10 cellular contexts compared by ENCODE assay signal in genomic region chr19:39335168-39335567, GRCh38. TPM values are rescaled to one million over a fixed set of nuclear protein-coding genes. Genes with fewer than 3 reads are reported as not detected.
DNase-seq lines count a peak whose midpoint lies in the region; ATAC-seq, FAIRE-seq and TF ChIP-seq lines count a peak whose summit lies in the region.
"Had no signal": no experiment of that assay in that cellular context is flagged by ENCODE, and none has a peak within 500 bp of the region (broad histone marks: within the 10 kb centered on the region; RNA-seq: fewer than 3 reads in every experiment).

No MANE protein-coding gene starts in this region.

- H3K4me3 ChIP-seq in kidney (ENCODE audit: low read length in 2 of 2) = peak overlapping the region; percentile 54 to 64
- H3K4me3 ChIP-seq in tibial artery = peak overlapping the region; percentile 33 to 45

- H3K9me3 Mint-ChIP-seq in activated T-cell treated with anti-CD3 and anti-CD28 coated beads, Interleukin-2, amount 50 U/mL, for 4 hours = no peaks in the 10 kb centered on the region
- no peaks in the 10 kb centered on the region for H3K9me3 Mint-ChIP-seq in activated B cell treated with CpG ODN at 0.5 μM for 24 hours

- FAIRE-seq in kidney (lab: Jason Lieb, UNC) = no peak

- H3K9ac ChIP-seq in kidney (ENCODE audit: low read length in 2 of 2) = peak overlapping the region; percentile 29 to 55

- H3K27ac Mint-ChIP-seq in activated B cell treated with CpG ODN at 0.5 μM for 24 hours = peak overlapping the region; percentile 95

- H3K27me3 Mint-ChIP-seq in activated T-cell treated with anti-CD3 and anti-CD28 coated beads, Interleukin-2, amount 50 U/mL, for 4 hours (ENCODE audit: low read depth) = no peaks in the 10 kb centered on the region
- H3K27me3 Mint-ChIP-seq in activated B cell treated with CpG ODN at 0.5 μM for 24 hours = no peaks in the 10 kb centered on the region

- peaks cover 9% of the 10 kb centered on the region for H3K36me3 Mint-ChIP-seq in activated T-cell treated with anti-CD3 and anti-CD28 coated beads, Interleukin-2, amount 50 U/mL, for 4 hours (ENCODE audit: insufficient read depth)
- H3K36me3 Mint-ChIP-seq in activated B cell treated with CpG ODN at 0.5 μM for 24 hours (ENCODE audit: low read depth) = peaks cover 26% of the 10 kb centered on the region

- no peaks in the 10 kb centered on the region for H3K4me1 ChIP-seq in kidney (ENCODE audit: control insufficient read depth in 1 of 2, insufficient read depth in 1 of 2, low read depth in 1 of 2, low read length in 2 of 2)
- H3K4me1 ChIP-seq in tibial artery = no peaks in the 10 kb centered on the region

- intact Hi-C loops in activated B cell treated with CpG ODN at 0.5 μM for 24 hours (cut with micrococcal nuclease) = no loop called here
- intact Hi-C loops in kidney (cut with DNase I) = no loop called here
- intact Hi-C loops in tibial artery (cut with DNase I; ENCODE audit: low total_unique reads) = no loop called here

- peaks cover 62% of the 10 kb centered on the region for H3K4me1 Mint-ChIP-seq in activated T-cell treated with anti-CD3 and anti-CD28 coated beads, Interleukin-2, amount 50 U/mL, for 4 hours (ENCODE audit: low read depth)
- peaks cover 61% of the 10 kb centered on the region for H3K4me1 Mint-ChIP-seq in activated B cell treated with CpG ODN at 0.5 μM for 24 hours

- H3K27ac ChIP-seq in kidney (ENCODE audit: low read depth in 2 of 2, low read length in 2 of 2) (peak overlapping the region; percentile 55 to 89), tibial artery (peak overlapping the region in 1 of 2 donors; percentile 37)
- H3K27ac ChIP-seq: C4-2B had no signal

- ATAC-seq in activated T-cell treated with anti-CD3 and anti-CD28 coated beads, Interleukin-2, amount 50 U/mL, for 4 hours = peak; percentile 52 to 62
- ATAC-seq in activated B cell treated with CpG ODN at 0.5 μM for 24 hours (ENCODE audit: low read depth) (peak; percentile 22), GM18909 (IDR thresholded peaks at IDR 0.05; ENCODE audit: poor library complexity, unreplicated experiment) (no peak), GM21447 (IDR thresholded peaks at IDR 0.05; ENCODE audit: unreplicated experiment) (no peak)

- H3K36me3 ChIP-seq in kidney (ENCODE audit: control insufficient read depth in 1 of 2, insufficient read depth in 2 of 2, low read length in 2 of 2) (no peaks in the 10 kb centered on the region), tibial artery (no peaks in the 10 kb centered on the region)

- CTCF ChIA-PET in activated B cell treated with CpG ODN at 0.5 μM for 24 hours (lab: Charles Lee) = interaction anchor here (1.6 to 2.2 kb wide), 3 partner anchors 8 to 213 kb away, joined by 4 to 7 read pairs (median 5); no protein-coding TSS in a partner anchor

- TF ChIP-seq CTCF in activated B cell treated with CpG ODN at 0.5 μM for 24 hours (IDR thresholded peaks at IDR 0.05) (no peak), kidney (IDR thresholded peaks at IDR 0.05; ENCODE audit: borderline replicate concordance, extremely low read depth, insufficient read depth) (no peak), tibial artery (IDR thresholded peaks at IDR 0.05) (no peak)

- H3K4me3 Mint-ChIP-seq in activated T-cell treated with anti-CD3 and anti-CD28 coated beads, Interleukin-2, amount 50 U/mL, for 4 hours = peak overlapping the region; percentile 96
- H3K4me3 Mint-ChIP-seq in activated B cell treated with CpG ODN at 0.5 μM for 24 hours = peak overlapping the region; percentile 94

- DNase-seq in activated T-cell treated with anti-CD3 and anti-CD28 coated beads, Interleukin-2, amount 50 U/mL, for 4 hours = no peak
- DNase-seq in activated T-cell treated with anti-CD3 and anti-CD28 coated beads for 4 hours = no peak
- DNase-seq in activated B cell treated with CpG ODN at 0.5 μM for 24 hours = no peak
- DNase-seq in kidney = no peak
- no peak for DNase-seq in tibial artery
- no peak for DNase-seq in NCI-H128 (lab: John Stamatoyannopoulos, UW; ENCODE audit: unreplicated experiment)

- H3K9me3 ChIP-seq in kidney (ENCODE audit: control insufficient read depth in 1 of 2, low read length in 2 of 2) = no peaks in the 10 kb centered on the region
- H3K9me3 ChIP-seq in tibial artery = no peaks in the 10 kb centered on the region

- POLR2A ChIA-PET in activated B cell treated with CpG ODN at 0.5 μM for 24 hours (lab: Charles Lee) = interaction anchor here (0.5 to 2.2 kb wide), 9 partner anchors 9 to 213 kb away, joined by 3 to 12 read pairs (median 5); partner anchors contain the start of genes MED29, PAF1, PLEKHG2 and RPS16

- no peaks in the 10 kb centered on the region for H3K27me3 ChIP-seq in tibial artery

RNA-seq across cellular contexts. Expression of gene GMFG, which starts 0.7 kb away (rescaled TPM):
- total RNA-seq in activated T-cell treated with anti-CD3 and anti-CD28 coated beads, Interleukin-2, amount 50 U/mL, for 4 hours = 100 to 1,000 TPM; 147 to 181 (median 178) TPM
- total RNA-seq in activated B cell treated with CpG ODN at 0.5 μM for 24 hours (149 and 168 TPM in 2 replicates), kidney (60.7 TPM)
- polyA plus RNA-seq in kidney (ENCODE audit: insufficient read depth, low read depth, low replicate concordance) = 52.4 TPM
- total RNA-seq: myocyte had no signal

RNA-seq across cellular contexts. Expression of gene SAMD4B, which starts 7.1 kb away (rescaled TPM):
- 10 to 100 TPM; 72.6 to 81.6 (median 81.1) TPM for total RNA-seq in activated T-cell treated with anti-CD3 and anti-CD28 coated beads, Interleukin-2, amount 50 U/mL, for 4 hours
- total RNA-seq in activated B cell treated with CpG ODN at 0.5 μM for 24 hours = 53.0 and 60.7 TPM in 2 replicates
- total RNA-seq in kidney = 100 TPM
- 92.9 TPM for polyA plus RNA-seq in kidney (ENCODE audit: insufficient read depth, low read depth, low replicate concordance)

RNA-seq across cellular contexts. Expression of gene LRFN1, which starts 14.5 kb away (rescaled TPM):
- total RNA-seq in activated T-cell treated with anti-CD3 and anti-CD28 coated beads, Interleukin-2, amount 50 U/mL, for 4 hours = 1 to 10 TPM; 4.2 to 6.7 (median 6.6) TPM
- total RNA-seq in activated B cell treated with CpG ODN at 0.5 μM for 24 hours (0.58 and 0.71 TPM in 2 replicates), kidney (1.2 TPM)
- polyA plus RNA-seq in kidney (ENCODE audit: insufficient read depth, low read depth, low replicate concordance) = 0.80 TPM

RNA-seq across cellular contexts. Expression of gene IFNL1, which starts 39.0 kb away (rescaled TPM):
- total RNA-seq in activated T-cell treated with anti-CD3 and anti-CD28 coated beads, Interleukin-2, amount 50 U/mL, for 4 hours = not detected
- total RNA-seq in activated B cell treated with CpG ODN at 0.5 μM for 24 hours (not detected in 2 replicates), kidney (not detected)
- not detected for polyA plus RNA-seq in kidney (ENCODE audit: insufficient read depth, low read depth, low replicate concordance)
- total RNA-seq: myocyte had no signal

RNA-seq across cellular contexts. Expression of gene PAF1, which starts 55.7 kb away (rescaled TPM):
- total RNA-seq in activated T-cell treated with anti-CD3 and anti-CD28 coated beads, Interleukin-2, amount 50 U/mL, for 4 hours = 10 to 100 TPM; 48.0 to 50.8 (median 50.2) TPM
- total RNA-seq in activated B cell treated with CpG ODN at 0.5 μM for 24 hours = 50.3 and 52.4 TPM in 2 replicates
- total RNA-seq in kidney = 37.1 TPM
- polyA plus RNA-seq in kidney (ENCODE audit: insufficient read depth, low read depth, low replicate concordance) = 54.0 TPM

Comparison
In these comparisons a context has a peak if more than half of its experiments do, and no peak if none do; other contexts are left out.
1. ATAC-seq: peak in activated T-cell treated with anti-CD3 and anti-CD28 coated beads, Interleukin-2, amount 50 U/mL, for 4 hours (2 of 2) and activated B cell treated with CpG ODN at 0.5 μM for 24 hours (single experiment); none in GM18909 (single experiment) and GM21447 (single experiment).